ENCODE assay signal across 2 cellular contexts in the genomic region with DNA sequence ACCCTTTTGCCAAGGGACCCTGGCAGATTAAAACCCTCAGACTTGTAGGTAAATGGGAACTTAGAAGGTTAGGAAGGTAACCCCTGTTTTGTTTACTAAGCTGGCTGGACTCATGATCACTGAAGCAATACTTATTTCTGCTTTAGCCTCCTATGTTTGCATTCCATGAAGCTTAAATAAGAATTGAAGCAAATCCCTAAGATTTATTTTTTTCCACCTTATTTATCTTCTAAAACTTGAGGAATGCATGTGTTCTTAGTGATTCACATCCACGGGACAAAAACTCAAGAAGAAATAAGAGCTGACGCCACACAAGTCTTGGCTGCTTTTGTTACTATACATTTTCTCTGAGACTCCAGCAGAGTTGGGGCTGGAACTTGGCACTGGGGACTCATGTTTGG.
TF ChIP-seq lines count a peak whose summit lies in the region.

No MANE protein-coding gene starts in this region.

TF ChIP-seq in endothelial cell of umbilical vein, 7 proteins besides CTCF, POLR2A, EP300 and RAD21:
- TF ChIP-seq GATA2 (IDR thresholded peaks at IDR 0.05; ENCODE audit: insufficient read depth, insufficient read length, low read depth, low read length) (no peak), MYC (IDR thresholded peaks at IDR 0.05; ENCODE audit: low read depth, low read length) (no peak), POLR2AphosphoS5 (IDR thresholded peaks at IDR 0.05; ENCODE audit: insufficient read depth, low read depth, low read length) (no peak), FOS (IDR thresholded peaks at IDR 0.05; ENCODE audit: borderline replicate concordance, insufficient read depth, low read length) (no peak), MAX (IDR thresholded peaks at IDR 0.05; ENCODE audit: insufficient read depth, insufficient read length) (no peak)

TF ChIP-seq in GM12891, 5 proteins besides CTCF, POLR2A, EP300 and RAD21:
- TF ChIP-seq POLR2AphosphoS5 (IDR thresholded peaks at IDR 0.05; ENCODE audit: low read depth, low read length) (no peak), POU2F2 (IDR thresholded peaks at IDR 0.05; ENCODE audit: low read depth, low read length) (no peak), SPI1 (IDR thresholded peaks at IDR 0.05; ENCODE audit: low read depth, low read length) (no peak), PAX5 (IDR thresholded peaks at IDR 0.05; ENCODE audit: insufficient read depth, low read length, severe bottlenecking) (no peak), TAF1 (IDR thresholded peaks at IDR 0.05; ENCODE audit: low read depth, low read length) (no peak)
